1 cellular context compared by ENCODE assay signal in the genomic region with DNA sequence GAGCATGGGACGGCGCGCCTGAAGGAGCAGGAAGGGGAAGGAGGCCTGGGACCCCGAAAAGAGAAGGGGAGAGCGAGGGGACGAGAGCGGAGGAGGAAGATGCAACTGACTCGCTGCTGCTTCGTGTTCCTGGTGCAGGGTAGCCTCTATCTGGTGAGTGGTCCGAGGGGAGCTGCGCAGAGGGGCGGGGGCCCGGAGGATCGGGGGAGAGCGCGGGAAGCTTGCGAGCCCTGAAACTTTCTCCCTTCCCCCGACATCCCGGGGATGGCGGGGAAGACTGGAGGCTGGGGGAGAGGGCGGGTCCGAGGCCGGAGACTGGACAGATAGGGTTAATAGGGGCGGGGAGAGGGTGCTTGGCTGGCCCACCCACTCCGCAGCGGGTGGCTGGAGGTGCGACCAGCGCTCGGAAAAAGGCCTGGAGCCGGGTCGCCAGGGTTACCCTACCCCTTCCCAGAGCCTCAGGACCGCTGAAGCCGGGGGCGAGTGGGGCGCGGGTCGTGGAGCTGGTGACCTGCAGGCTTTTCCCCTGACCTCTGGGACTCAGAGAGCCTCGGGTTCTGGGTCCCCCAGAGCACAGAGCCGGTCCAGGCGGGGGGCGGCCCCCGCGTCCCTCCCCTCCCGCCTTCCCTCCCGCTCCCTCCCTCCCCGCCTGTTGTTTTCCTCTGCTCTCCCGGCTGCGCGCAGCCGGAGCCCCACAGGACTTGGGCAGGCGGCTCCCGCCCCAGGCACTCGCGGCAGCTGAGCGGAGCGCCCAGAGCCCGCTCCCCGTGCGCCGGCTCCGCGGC.
TF ChIP-seq lines count a peak whose summit lies in the region.

No MANE protein-coding gene starts in this region.

TF ChIP-seq in HepG2, 621 proteins besides CTCF, POLR2A, EP300 and RAD21 (continued from another document and continues in another):
- TF ChIP-seq AHR (CRISPR knock-in tag; IDR thresholded peaks at IDR 0.05) (no peak), BRCA1 (CRISPR knock-in tag; IDR thresholded peaks at IDR 0.05) (no peak), FOSL1 (CRISPR knock-in tag; IDR thresholded peaks at IDR 0.05; ENCODE audit: borderline replicate concordance) (no peak), JUND (CRISPR knock-in tag; IDR thresholded peaks at IDR 0.05) (no peak), ARID2 (CRISPR knock-in tag; IDR thresholded peaks at IDR 0.05; ENCODE audit: borderline replicate concordance) (0 out of 2 replicates have a peak, but pooled peaks have one; percentile 51), ZNF331 (CRISPR knock-in tag; IDR thresholded peaks at IDR 0.05) (no peak), MED8 (CRISPR knock-in tag; IDR thresholded peaks at IDR 0.05; ENCODE audit: insufficient replicate concordance) (no peak), REL (CRISPR knock-in tag; conservative IDR thresholded peaks at IDR 0.05) (no peak), SOX6 (IDR thresholded peaks at IDR 0.05) (no peak), SOX6 (CRISPR knock-in tag; IDR thresholded peaks at IDR 0.05) (no peak), RFX3 (CRISPR knock-in tag; IDR thresholded peaks at IDR 0.05) (no peak), NPAS2 (CRISPR knock-in tag; IDR thresholded peaks at IDR 0.05; ENCODE audit: borderline replicate concordance) (no peak), ZNF335 (CRISPR knock-in tag; IDR thresholded peaks at IDR 0.05) (no peak), SMYD3 (CRISPR knock-in tag; IDR thresholded peaks at IDR 0.05) (no peak), NFKB2 (CRISPR knock-in tag; IDR thresholded peaks at IDR 0.05; ENCODE audit: borderline replicate concordance) (0 out of 2 replicates have a peak, but pooled peaks have one; percentile 46), HOXA7 (CRISPR knock-in tag; IDR thresholded peaks at IDR 0.05) (no peak), ZNF317 (CRISPR knock-in tag; IDR thresholded peaks at IDR 0.05) (no peak), ZNF672 (CRISPR knock-in tag; IDR thresholded peaks at IDR 0.05) (no peak), ZSCAN30 (CRISPR knock-in tag; IDR thresholded peaks at IDR 0.05) (no peak), CENPX (CRISPR knock-in tag; IDR thresholded peaks at IDR 0.05) (no peak), ZNF652 (CRISPR knock-in tag; IDR thresholded peaks at IDR 0.05; ENCODE audit: borderline replicate concordance, low read depth) (peak; percentile 94), NCOR1 (IDR thresholded peaks at IDR 0.05; ENCODE audit: borderline replicate concordance, low read length) (no peak), DNMT1 (CRISPR knock-in tag; IDR thresholded peaks at IDR 0.05) (0 out of 2 replicates have a peak, but pooled peaks have one; percentile 13), KMT2B (CRISPR knock-in tag; IDR thresholded peaks at IDR 0.05) (peak; percentile 40; the same call in 1 of the 2 replicates), ZNF562 (CRISPR knock-in tag; IDR thresholded peaks at IDR 0.05; ENCODE audit: borderline replicate concordance) (no peak), RFX1 (IDR thresholded peaks at IDR 0.05) (no peak)
- TF ChIP-seq, protein P1, sequence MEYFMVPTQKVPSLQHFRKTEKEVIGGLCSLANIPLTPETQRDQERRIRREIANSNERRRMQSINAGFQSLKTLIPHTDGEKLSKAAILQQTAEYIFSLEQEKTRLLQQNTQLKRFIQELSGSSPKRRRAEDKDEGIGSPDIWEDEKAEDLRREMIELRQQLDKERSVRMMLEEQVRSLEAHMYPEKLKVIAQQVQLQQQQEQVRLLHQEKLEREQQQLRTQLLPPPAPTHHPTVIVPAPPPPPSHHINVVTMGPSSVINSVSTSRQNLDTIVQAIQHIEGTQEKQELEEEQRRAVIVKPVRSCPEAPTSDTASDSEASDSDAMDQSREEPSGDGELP (IDR thresholded peaks at IDR 0.05; ENCODE audit: borderline replicate concordance, low read depth), result no peak
- TF ChIP-seq, protein P2, sequence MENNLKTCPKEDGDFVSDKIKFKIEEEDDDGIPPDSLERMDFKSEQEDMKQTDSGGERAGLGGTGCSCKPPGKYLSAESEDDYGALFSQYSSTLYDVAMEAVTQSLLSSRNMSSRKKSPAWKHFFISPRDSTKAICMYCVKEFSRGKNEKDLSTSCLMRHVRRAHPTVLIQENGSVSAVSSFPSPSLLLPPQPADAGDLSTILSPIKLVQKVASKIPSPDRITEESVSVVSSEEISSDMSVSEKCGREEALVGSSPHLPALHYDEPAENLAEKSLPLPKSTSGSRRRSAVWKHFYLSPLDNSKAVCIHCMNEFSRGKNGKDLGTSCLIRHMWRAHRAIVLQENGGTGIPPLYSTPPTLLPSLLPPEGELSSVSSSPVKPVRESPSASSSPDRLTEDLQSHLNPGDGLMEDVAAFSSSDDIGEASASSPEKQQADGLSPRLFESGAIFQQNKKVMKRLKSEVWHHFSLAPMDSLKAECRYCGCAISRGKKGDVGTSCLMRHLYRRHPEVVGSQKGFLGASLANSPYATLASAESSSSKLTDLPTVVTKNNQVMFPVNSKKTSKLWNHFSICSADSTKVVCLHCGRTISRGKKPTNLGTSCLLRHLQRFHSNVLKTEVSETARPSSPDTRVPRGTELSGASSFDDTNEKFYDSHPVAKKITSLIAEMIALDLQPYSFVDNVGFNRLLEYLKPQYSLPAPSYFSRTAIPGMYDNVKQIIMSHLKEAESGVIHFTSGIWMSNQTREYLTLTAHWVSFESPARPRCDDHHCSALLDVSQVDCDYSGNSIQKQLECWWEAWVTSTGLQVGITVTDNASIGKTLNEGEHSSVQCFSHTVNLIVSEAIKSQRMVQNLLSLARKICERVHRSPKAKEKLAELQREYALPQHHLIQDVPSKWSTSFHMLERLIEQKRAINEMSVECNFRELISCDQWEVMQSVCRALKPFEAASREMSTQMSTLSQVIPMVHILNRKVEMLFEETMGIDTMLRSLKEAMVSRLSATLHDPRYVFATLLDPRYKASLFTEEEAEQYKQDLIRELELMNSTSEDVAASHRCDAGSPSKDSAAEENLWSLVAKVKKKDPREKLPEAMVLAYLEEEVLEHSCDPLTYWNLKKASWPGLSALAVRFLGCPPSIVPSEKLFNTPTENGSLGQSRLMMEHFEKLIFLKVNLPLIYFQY (CRISPR knock-in tag; IDR thresholded peaks at IDR 0.05; ENCODE audit: borderline replicate concordance), result 0 out of 2 replicates have a peak, but pooled peaks have one; percentile 12
- TF ChIP-seq, protein P3, sequence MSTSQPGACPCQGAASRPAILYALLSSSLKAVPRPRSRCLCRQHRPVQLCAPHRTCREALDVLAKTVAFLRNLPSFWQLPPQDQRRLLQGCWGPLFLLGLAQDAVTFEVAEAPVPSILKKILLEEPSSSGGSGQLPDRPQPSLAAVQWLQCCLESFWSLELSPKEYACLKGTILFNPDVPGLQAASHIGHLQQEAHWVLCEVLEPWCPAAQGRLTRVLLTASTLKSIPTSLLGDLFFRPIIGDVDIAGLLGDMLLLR (CRISPR knock-in tag; IDR thresholded peaks at IDR 0.05), result no peak
- TF ChIP-seq, protein P4, sequence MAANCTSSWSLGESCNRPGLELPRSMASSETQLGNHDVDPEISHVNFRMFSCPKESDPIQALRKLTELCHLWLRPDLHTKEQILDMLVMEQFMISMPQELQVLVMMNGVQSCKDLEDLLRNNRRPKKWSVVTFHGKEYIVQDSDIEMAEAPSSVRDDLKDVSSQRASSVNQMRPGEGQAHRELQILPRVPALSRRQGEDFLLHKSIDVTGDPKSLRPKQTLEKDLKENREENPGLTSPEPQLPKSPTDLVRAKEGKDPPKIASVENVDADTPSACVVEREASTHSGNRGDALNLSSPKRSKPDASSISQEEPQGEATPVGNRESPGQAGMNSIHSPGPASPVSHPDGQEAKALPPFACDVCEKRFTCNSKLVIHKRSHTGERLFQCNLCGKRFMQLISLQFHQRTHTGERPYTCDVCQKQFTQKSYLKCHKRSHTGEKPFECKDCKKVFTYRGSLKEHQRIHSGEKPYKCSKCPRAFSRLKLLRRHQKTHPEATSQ (CRISPR knock-in tag; IDR thresholded peaks at IDR 0.05; ENCODE audit: borderline replicate concordance), result no peak
- TF ChIP-seq, protein P5, sequence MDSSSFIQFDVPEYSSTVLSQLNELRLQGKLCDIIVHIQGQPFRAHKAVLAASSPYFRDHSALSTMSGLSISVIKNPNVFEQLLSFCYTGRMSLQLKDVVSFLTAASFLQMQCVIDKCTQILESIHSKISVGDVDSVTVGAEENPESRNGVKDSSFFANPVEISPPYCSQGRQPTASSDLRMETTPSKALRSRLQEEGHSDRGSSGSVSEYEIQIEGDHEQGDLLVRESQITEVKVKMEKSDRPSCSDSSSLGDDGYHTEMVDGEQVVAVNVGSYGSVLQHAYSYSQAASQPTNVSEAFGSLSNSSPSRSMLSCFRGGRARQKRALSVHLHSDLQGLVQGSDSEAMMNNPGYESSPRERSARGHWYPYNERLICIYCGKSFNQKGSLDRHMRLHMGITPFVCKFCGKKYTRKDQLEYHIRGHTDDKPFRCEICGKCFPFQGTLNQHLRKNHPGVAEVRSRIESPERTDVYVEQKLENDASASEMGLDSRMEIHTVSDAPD (CRISPR knock-in tag; IDR thresholded peaks at IDR 0.05), result no peak; the same call in 1 of the 2 replicates
- TF ChIP-seq, protein P6, sequence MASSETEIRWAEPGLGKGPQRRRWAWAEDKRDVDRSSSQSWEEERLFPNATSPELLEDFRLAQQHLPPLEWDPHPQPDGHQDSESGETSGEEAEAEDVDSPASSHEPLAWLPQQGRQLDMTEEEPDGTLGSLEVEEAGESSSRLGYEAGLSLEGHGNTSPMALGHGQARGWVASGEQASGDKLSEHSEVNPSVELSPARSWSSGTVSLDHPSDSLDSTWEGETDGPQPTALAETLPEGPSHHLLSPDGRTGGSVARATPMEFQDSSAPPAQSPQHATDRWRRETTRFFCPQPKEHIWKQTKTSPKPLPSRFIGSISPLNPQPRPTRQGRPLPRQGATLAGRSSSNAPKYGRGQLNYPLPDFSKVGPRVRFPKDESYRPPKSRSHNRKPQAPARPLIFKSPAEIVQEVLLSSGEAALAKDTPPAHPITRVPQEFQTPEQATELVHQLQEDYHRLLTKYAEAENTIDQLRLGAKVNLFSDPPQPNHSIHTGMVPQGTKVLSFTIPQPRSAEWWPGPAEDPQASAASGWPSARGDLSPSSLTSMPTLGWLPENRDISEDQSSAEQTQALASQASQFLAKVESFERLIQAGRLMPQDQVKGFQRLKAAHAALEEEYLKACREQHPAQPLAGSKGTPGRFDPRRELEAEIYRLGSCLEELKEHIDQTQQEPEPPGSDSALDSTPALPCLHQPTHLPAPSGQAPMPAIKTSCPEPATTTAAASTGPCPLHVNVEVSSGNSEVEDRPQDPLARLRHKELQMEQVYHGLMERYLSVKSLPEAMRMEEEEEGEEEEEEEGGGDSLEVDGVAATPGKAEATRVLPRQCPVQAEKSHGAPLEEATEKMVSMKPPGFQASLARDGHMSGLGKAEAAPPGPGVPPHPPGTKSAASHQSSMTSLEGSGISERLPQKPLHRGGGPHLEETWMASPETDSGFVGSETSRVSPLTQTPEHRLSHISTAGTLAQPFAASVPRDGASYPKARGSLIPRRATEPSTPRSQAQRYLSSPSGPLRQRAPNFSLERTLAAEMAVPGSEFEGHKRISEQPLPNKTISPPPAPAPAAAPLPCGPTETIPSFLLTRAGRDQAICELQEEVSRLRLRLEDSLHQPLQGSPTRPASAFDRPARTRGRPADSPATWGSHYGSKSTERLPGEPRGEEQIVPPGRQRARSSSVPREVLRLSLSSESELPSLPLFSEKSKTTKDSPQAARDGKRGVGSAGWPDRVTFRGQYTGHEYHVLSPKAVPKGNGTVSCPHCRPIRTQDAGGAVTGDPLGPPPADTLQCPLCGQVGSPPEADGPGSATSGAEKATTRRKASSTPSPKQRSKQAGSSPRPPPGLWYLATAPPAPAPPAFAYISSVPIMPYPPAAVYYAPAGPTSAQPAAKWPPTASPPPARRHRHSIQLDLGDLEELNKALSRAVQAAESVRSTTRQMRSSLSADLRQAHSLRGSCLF (CRISPR knock-in tag; IDR thresholded peaks at IDR 0.05; ENCODE audit: borderline replicate concordance), result no peak
- TF ChIP-seq, protein P7, sequence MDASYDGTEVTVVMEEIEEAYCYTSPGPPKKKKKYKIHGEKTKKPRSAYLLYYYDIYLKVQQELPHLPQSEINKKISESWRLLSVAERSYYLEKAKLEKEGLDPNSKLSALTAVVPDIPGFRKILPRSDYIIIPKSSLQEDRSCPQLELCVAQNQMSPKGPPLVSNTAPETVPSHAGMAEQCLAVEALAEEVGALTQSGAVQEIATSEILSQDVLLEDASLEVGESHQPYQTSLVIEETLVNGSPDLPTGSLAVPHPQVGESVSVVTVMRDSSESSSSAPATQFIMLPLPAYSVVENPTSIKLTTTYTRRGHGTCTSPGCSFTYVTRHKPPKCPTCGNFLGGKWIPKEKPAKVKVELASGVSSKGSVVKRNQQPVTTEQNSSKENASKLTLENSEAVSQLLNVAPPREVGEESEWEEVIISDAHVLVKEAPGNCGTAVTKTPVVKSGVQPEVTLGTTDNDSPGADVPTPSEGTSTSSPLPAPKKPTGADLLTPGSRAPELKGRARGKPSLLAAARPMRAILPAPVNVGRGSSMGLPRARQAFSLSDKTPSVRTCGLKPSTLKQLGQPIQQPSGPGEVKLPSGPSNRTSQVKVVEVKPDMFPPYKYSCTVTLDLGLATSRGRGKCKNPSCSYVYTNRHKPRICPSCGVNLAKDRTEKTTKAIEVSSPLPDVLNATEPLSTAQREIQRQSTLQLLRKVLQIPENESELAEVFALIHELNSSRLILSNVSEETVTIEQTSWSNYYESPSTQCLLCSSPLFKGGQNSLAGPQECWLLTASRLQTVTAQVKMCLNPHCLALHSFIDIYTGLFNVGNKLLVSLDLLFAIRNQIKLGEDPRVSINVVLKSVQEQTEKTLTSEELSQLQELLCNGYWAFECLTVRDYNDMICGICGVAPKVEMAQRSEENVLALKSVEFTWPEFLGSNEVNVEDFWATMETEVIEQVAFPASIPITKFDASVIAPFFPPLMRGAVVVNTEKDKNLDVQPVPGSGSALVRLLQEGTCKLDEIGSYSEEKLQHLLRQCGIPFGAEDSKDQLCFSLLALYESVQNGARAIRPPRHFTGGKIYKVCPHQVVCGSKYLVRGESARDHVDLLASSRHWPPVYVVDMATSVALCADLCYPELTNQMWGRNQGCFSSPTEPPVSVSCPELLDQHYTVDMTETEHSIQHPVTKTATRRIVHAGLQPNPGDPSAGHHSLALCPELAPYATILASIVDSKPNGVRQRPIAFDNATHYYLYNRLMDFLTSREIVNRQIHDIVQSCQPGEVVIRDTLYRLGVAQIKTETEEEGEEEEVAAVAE (CRISPR knock-in tag; IDR thresholded peaks at IDR 0.05; ENCODE audit: borderline replicate concordance), result no peak
